7 cellular contexts compared by ENCODE assay signal in genomic region chr4:89311433-89311832, GRCh38. TPM values are rescaled to one million over a fixed set of nuclear protein-coding genes. Genes with fewer than 3 reads are reported as not detected.
"Had no signal": no experiment of that assay in that cellular context is flagged by ENCODE, and none has a peak within 500 bp of the region (broad histone marks: within the 10 kb centered on the region; RNA-seq: fewer than 3 reads in every experiment).

No MANE protein-coding gene starts in this region.

- H3K4me3 ChIP-seq: GM23338 had no signal

- H3K27ac ChIP-seq: HL-60 had no signal

- DNase-seq: H9, HCEC 1CT, HFFc6, KBM-7 had no signal

- ATAC-seq: GM23338, HepG2 had no signal

RNA-seq across cellular contexts. Expression of gene GPRIN3, which starts 3.8 kb away (rescaled TPM):
- total RNA-seq: HepG2 had no signal
